Comparison of ENCODE assay signal across 8 cellular contexts in genomic region chr14:37197421-37198272, GRCh38. TPM values are rescaled to one million over a fixed set of nuclear protein-coding genes. Genes with fewer than 3 reads are reported as not detected.
DNase-seq lines count a peak whose midpoint lies in the region; ATAC-seq and TF ChIP-seq lines count a peak whose summit lies in the region.

Gene MIPOL1 (plus strand): TSS chr14:37197937. CDS start chr14:37247889, 49,952 bp downstream.

- H2AFZ ChIP-seq in neural progenitor cell (replicated peaks) = peak within 1 kb of the TSS; percentile 100

- H3K4me3 ChIP-seq in neural progenitor cell (peak within 1 kb of the TSS; percentile 67), upper lobe of right lung (peak within 1 kb of the TSS; percentile 59)

- TF ChIP-seq CTCF in neural progenitor cell (IDR thresholded peaks at IDR 0.05) (peak; percentile 40), upper lobe of right lung (IDR thresholded peaks at IDR 0.05) (peak; percentile 40)

- no peaks in the 10 kb centered on the region for H3K36me3 ChIP-seq in neural progenitor cell
- no peaks in the 10 kb centered on the region for H3K36me3 ChIP-seq in upper lobe of right lung

- H3K36me3 Mint-ChIP-seq in activated naive CD4-positive, alpha-beta T cell treated with anti-CD3 and anti-CD28 coated beads for 36 hours (ENCODE audit: low read depth) = no peaks in the 10 kb centered on the region
- H3K36me3 Mint-ChIP-seq in activated naive CD8-positive, alpha-beta T cell treated with anti-CD3 and anti-CD28 coated beads, Interleukin-2, amount 50 U/mL, for 24 hours (ENCODE audit: low read depth) = peaks cover 2% of the 10 kb centered on the region
- H3K36me3 Mint-ChIP-seq in neural progenitor cell = no peaks in the 10 kb centered on the region

- H4K20me1 ChIP-seq in neural progenitor cell (ENCODE audit: low read depth) = no peaks in the 10 kb centered on the region

- peaks cover 27% of the 10 kb centered on the region for H3F3A ChIP-seq in neural progenitor cell (ENCODE audit: low read depth)

- peak within 1 kb of the TSS; percentile 83 for H3K4me2 ChIP-seq in neural progenitor cell

- H3K9me3 Mint-ChIP-seq in activated naive CD4-positive, alpha-beta T cell treated with anti-CD3 and anti-CD28 coated beads for 36 hours = no peaks in the 10 kb centered on the region
- H3K9me3 Mint-ChIP-seq in activated naive CD8-positive, alpha-beta T cell treated with anti-CD3 and anti-CD28 coated beads, Interleukin-2, amount 50 U/mL, for 24 hours = peaks cover 5% of the 10 kb centered on the region
- H3K9me3 Mint-ChIP-seq in neural progenitor cell = no peaks in the 10 kb centered on the region

- peak; percentile 66 for ATAC-seq in activated naive CD8-positive, alpha-beta T cell treated with anti-CD3 and anti-CD28 coated beads, Interleukin-2, amount 50 U/mL, for 24 hours
- ATAC-seq in Right ventricle myocardium inferior (peak; percentile 100), upper lobe of right lung (peak; percentile 99), HG02938 (IDR thresholded peaks at IDR 0.05; ENCODE audit: unreplicated experiment) (no peak)

- CTCF ChIA-PET in activated naive CD4-positive, alpha-beta T cell treated with anti-CD3 and anti-CD28 coated beads for 36 hours (lab: Charles Lee) = no interaction called here

- H3K4me3 Mint-ChIP-seq in activated naive CD4-positive, alpha-beta T cell treated with anti-CD3 and anti-CD28 coated beads for 36 hours = peak within 1 kb of the TSS; percentile 67
- peak within 1 kb of the TSS; percentile 65 for H3K4me3 Mint-ChIP-seq in activated naive CD8-positive, alpha-beta T cell treated with anti-CD3 and anti-CD28 coated beads, Interleukin-2, amount 50 U/mL, for 24 hours
- peak within 1 kb of the TSS; percentile 91 for H3K4me3 Mint-ChIP-seq in neural progenitor cell

- no peak within 1 kb of the TSS for H3K9ac ChIP-seq in neural progenitor cell

- intact Hi-C loops in activated naive CD4-positive, alpha-beta T cell treated with anti-CD3 and anti-CD28 coated beads for 36 hours (cut with micrococcal nuclease) = no loop called here
- intact Hi-C loops in Right ventricle myocardium inferior (cut with DNase I) = no loop called here
- intact Hi-C loops in upper lobe of right lung (cut with DNase I) = no loop called here

- no peak within 1 kb of the TSS for H3K27ac Mint-ChIP-seq in activated naive CD4-positive, alpha-beta T cell treated with anti-CD3 and anti-CD28 coated beads for 36 hours
- no peak within 1 kb of the TSS for H3K27ac Mint-ChIP-seq in activated naive CD8-positive, alpha-beta T cell treated with anti-CD3 and anti-CD28 coated beads, Interleukin-2, amount 50 U/mL, for 24 hours
- H3K27ac Mint-ChIP-seq in neural progenitor cell = peak within 1 kb of the TSS; percentile 97

- H3K27me3 Mint-ChIP-seq in activated naive CD4-positive, alpha-beta T cell treated with anti-CD3 and anti-CD28 coated beads for 36 hours (ENCODE audit: low read depth) = peaks cover 21% of the 10 kb centered on the region
- H3K27me3 Mint-ChIP-seq in activated naive CD8-positive, alpha-beta T cell treated with anti-CD3 and anti-CD28 coated beads, Interleukin-2, amount 50 U/mL, for 24 hours = peaks cover 24% of the 10 kb centered on the region
- no peaks in the 10 kb centered on the region for H3K27me3 Mint-ChIP-seq in neural progenitor cell (ENCODE audit: insufficient read depth, low read depth)

- no peaks in the 10 kb centered on the region for H3K27me3 ChIP-seq in neural progenitor cell
- H3K27me3 ChIP-seq in upper lobe of right lung = no peaks in the 10 kb centered on the region

- H3K4me1 ChIP-seq in neural progenitor cell = peaks cover 4% of the 10 kb centered on the region
- no peaks in the 10 kb centered on the region for H3K4me1 ChIP-seq in upper lobe of right lung

- no peaks in the 10 kb centered on the region for H3K9me3 ChIP-seq in neural progenitor cell (ENCODE audit: low read depth)
- H3K9me3 ChIP-seq in upper lobe of right lung = no peaks in the 10 kb centered on the region

- H3K27ac ChIP-seq in neural progenitor cell (no peak within 1 kb of the TSS), upper lobe of right lung (peak within 1 kb of the TSS; percentile 90)

- peak; percentile 12 for DNase-seq in activated naive CD4-positive, alpha-beta T cell treated with anti-CD3 and anti-CD28 coated beads for 36 hours
- no peak for DNase-seq in activated naive CD4-positive, alpha-beta T cell treated with Interleukin-2 at 50 U/mL for 16 hours
- DNase-seq in NCI-H510A (lab: John Stamatoyannopoulos, UW) = peak; percentile 65
- peak; percentile 8 for DNase-seq in activated naive CD8-positive, alpha-beta T cell treated with anti-CD3 and anti-CD28 coated beads, Interleukin-2, amount 50 U/mL, for 24 hours
- peak; percentile 92 for DNase-seq in Right ventricle myocardium inferior (ENCODE audit: missing footprints)
- DNase-seq in neural progenitor cell (ENCODE audit: low spot score) = peak; percentile 86
- DNase-seq in upper lobe of right lung = peak; percentile 93

- peaks cover 10% of the 10 kb centered on the region for H3K79me2 ChIP-seq in neural progenitor cell (ENCODE audit: low read depth)

- peaks cover 11% of the 10 kb centered on the region for H3K4me1 Mint-ChIP-seq in activated naive CD4-positive, alpha-beta T cell treated with anti-CD3 and anti-CD28 coated beads for 36 hours (ENCODE audit: low read depth)
- H3K4me1 Mint-ChIP-seq in activated naive CD8-positive, alpha-beta T cell treated with anti-CD3 and anti-CD28 coated beads, Interleukin-2, amount 50 U/mL, for 24 hours = peaks cover 9% of the 10 kb centered on the region
- H3K4me1 Mint-ChIP-seq in neural progenitor cell = peaks cover 15% of the 10 kb centered on the region

RNA-seq across cellular contexts. Expression of gene MIPOL1, which starts in this region (rescaled TPM):
- total RNA-seq in activated naive CD4-positive, alpha-beta T cell treated with anti-CD3 and anti-CD28 coated beads for 36 hours = under 1 TPM in 1 of 2 experiments, not detected in 1; 0.15 TPM
- 7.0 TPM for total RNA-seq in Right ventricle myocardium inferior
- 13.8 and 18.4 TPM in 2 replicates for total RNA-seq in neural progenitor cell (ENCODE audit: low replicate concordance)
- total RNA-seq in upper lobe of right lung = 10.0 TPM

Comparison
In these comparisons a context has a peak if more than half of its experiments do, and no peak if none do; other contexts are left out.
1. Peak in DNase-seq in activated naive CD4-positive, alpha-beta T cell treated with anti-CD3 and anti-CD28 coated beads for 36 hours; RNA of the gene not detected or under 1 TPM.